In the genomic region with DNA sequence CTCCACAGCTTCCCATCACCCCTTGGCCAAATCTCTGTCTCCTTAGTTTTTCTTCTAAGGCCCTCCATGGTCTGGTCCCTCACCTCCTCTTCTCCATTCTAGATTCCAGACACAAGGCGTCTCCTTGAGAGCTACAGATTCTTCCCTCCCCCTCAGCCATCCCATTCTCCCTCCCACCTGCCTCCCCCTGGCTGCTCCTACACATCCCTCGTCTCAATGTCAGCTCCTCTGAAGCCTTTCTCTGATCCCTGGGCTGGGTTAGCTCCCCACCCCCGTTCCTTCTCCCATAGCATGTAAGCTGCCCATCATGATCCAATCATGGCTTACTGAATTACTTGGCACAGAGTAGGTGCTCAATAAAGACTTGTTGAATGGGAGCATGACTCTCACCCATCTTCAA, we compare ENCODE assay signal across 18 cellular contexts.
DNase-seq lines count a peak whose midpoint lies in the region; ATAC-seq and TF ChIP-seq lines count a peak whose summit lies in the region.
"Had no signal": no experiment of that assay in that cellular context is flagged by ENCODE, and none has a peak within 500 bp of the region (broad histone marks: within the 10 kb centered on the region; RNA-seq: fewer than 3 reads in every experiment).

No MANE protein-coding gene starts in this region.

- no peaks in the 10 kb centered on the region for H3K9me3 Mint-ChIP-seq in CD4-positive, alpha-beta T cell
- H3K9me3 Mint-ChIP-seq in naive thymus-derived CD4-positive, alpha-beta T cell: peaks cover 0 to 2% (median 0%) of the 10 kb centered on the region in 11 donors
- H3K9me3 Mint-ChIP-seq in Calu3 (ENCODE audit: low read depth, unreplicated experiment): peaks cover 2% of the 10 kb centered on the region
- H3K9me3 Mint-ChIP-seq: GM23338 had no signal

- POLR2A ChIA-PET in CD4-positive, alpha-beta T cell (lab: Charles Lee): interaction anchor here (1.9 kb wide), 1 partner anchor 24 kb away, joined by 4 read pairs; no protein-coding TSS in a partner anchor
- POLR2A ChIA-PET in naive thymus-derived CD4-positive, alpha-beta T cell (lab: Charles Lee): interaction anchor here (1.2 kb wide), 1 partner anchor 11 kb away, joined by 3 read pairs; no protein-coding TSS in a partner anchor

- no peak for TF ChIP-seq EP300 in stomach (IDR thresholded peaks at IDR 0.05)

- intact Hi-C loops in CD4-positive, alpha-beta T cell (cut with DNase I, micrococcal nuclease): no loop called here
- intact Hi-C loops in naive thymus-derived CD4-positive, alpha-beta T cell (cut with micrococcal nuclease): loop anchor here in 1 of 2 donors (10.0 kb wide), 2 partner anchors 138 to 208 kb away; partner anchors contain the start of gene OTULIN
- intact Hi-C loops in Calu3 (cut with micrococcal nuclease; ENCODE audit: unreplicated experiment) (no loop called here), stomach (cut with DNase I; ENCODE audit: low total_unique reads) (no loop called here)

- no peak for DNase-seq in CD4-positive, alpha-beta T cell
- DNase-seq in T-helper 17 cell: no peak
- no peak for DNase-seq in naive thymus-derived CD4-positive, alpha-beta T cell
- DNase-seq in Calu3: no peak
- no peak for DNase-seq in activated CD8-positive, alpha-beta memory T cell treated with anti-CD3 and anti-CD28 coated beads, Interleukin-2, amount 50 U/mL, for 4 hours
- DNase-seq in stomach: no peak
- DNase-seq: ACHN, AML-193, Caco-2, DMS153, DMS79, GDM1, HCEC 1CT, IMR-90 had no signal

- peaks cover 9 to 31% (median 17%) of the 10 kb centered on the region in 10 experiments; a peak in 19 of 20 replicates for H3K4me1 ChIP-seq in BLaER1 treated with 17β-estradiol and CSF1 and Interleukin-3, amounts not matched to agents 10 nM and 100 nM
- peaks cover 6 to 15% of the 10 kb centered on the region in 2 donors for H3K4me1 ChIP-seq in naive thymus-derived CD4-positive, alpha-beta T cell (ENCODE audit: control insufficient read depth in 2 of 2, insufficient read depth in 2 of 2, low read length in 2 of 2)
- H3K4me1 ChIP-seq in stomach: no peaks in the 10 kb centered on the region
- H3K4me1 ChIP-seq: Caco-2 had no signal

- no peaks in the 10 kb centered on the region for H3K27me3 ChIP-seq in BLaER1 treated with 17β-estradiol and CSF1 and Interleukin-3, amounts not matched to agents 10 nM and 100 nM
- H3K27me3 ChIP-seq in CD4-positive, alpha-beta T cell (ENCODE audit: control insufficient read depth, insufficient read depth, low read length): no peaks in the 10 kb centered on the region
- H3K27me3 ChIP-seq in naive thymus-derived CD4-positive, alpha-beta T cell (ENCODE audit: control insufficient read depth in 2 of 2, insufficient read depth in 2 of 2, low read length in 2 of 2): no peaks in the 10 kb centered on the region
- no peaks in the 10 kb centered on the region for H3K27me3 ChIP-seq in stomach
- H3K27me3 ChIP-seq: BLaER1 had no signal

- H3K4me1 Mint-ChIP-seq in CD4-positive, alpha-beta T cell (ENCODE audit: low read depth): peaks cover 72% of the 10 kb centered on the region
- peaks cover 39% of the 10 kb centered on the region for H3K4me1 Mint-ChIP-seq in T-helper 17 cell
- H3K4me1 Mint-ChIP-seq in naive thymus-derived CD4-positive, alpha-beta T cell: peaks cover 25 to 85% (median 75%) of the 10 kb centered on the region in 7 donors
- peaks cover 16% of the 10 kb centered on the region for H3K4me1 Mint-ChIP-seq in Calu3 (ENCODE audit: low read depth, unreplicated experiment)
- H3K4me1 Mint-ChIP-seq: GM23338 had no signal

- no peak overlapping the region for H3K9ac ChIP-seq in BLaER1 treated with 17β-estradiol and CSF1 and Interleukin-3, amounts not matched to agents 10 nM and 100 nM
- H3K9ac ChIP-seq: BLaER1 had no signal

- TF ChIP-seq CTCF in CD4-positive, alpha-beta T cell (IDR thresholded peaks at IDR 0.05): no peak
- no peak for TF ChIP-seq CTCF in Calu3 (IDR thresholded peaks at IDR 0.05; ENCODE audit: unreplicated experiment)
- no peak for TF ChIP-seq CTCF in stomach (IDR thresholded peaks at IDR 0.05)

- H4K20me1 ChIP-seq in BLaER1 treated with 17β-estradiol and CSF1 and Interleukin-3, amounts not matched to agents 10 nM and 100 nM: peaks cover 0 to 20% (median 0%) of the 10 kb centered on the region in 11 experiments; a peak in 4 of 22 replicates

- peaks cover 0 to 9% (median 0%) of the 10 kb centered on the region in 11 experiments; a peak in 4 of 22 replicates for H3K9me3 ChIP-seq in BLaER1 treated with 17β-estradiol and CSF1 and Interleukin-3, amounts not matched to agents 10 nM and 100 nM (replicated peaks in 1 of 11)
- no peaks in the 10 kb centered on the region for H3K9me3 ChIP-seq in CD4-positive, alpha-beta T cell (ENCODE audit: control insufficient read depth, low read length)
- H3K9me3 ChIP-seq in T-helper 17 cell (ENCODE audit: control insufficient read depth, low read length, poor library complexity, severe bottlenecking) (no peaks in the 10 kb centered on the region), stomach (no peaks in the 10 kb centered on the region)
- H3K9me3 ChIP-seq in naive thymus-derived CD4-positive, alpha-beta T cell (ENCODE audit: control insufficient read depth in 2 of 3, low read length in 3 of 3): no peaks in the 10 kb centered on the region
- H3K9me3 ChIP-seq: BLaER1, Caco-2 had no signal

- no peak overlapping the region for H3K4me3 ChIP-seq in BLaER1 treated with 17β-estradiol and CSF1 and Interleukin-3, amounts not matched to agents 10 nM and 100 nM
- H3K4me3 ChIP-seq in naive thymus-derived CD4-positive, alpha-beta T cell (ENCODE audit: low read length): no peak overlapping the region
- H3K4me3 ChIP-seq in stomach: no peak overlapping the region
- H3K4me3 ChIP-seq: BLaER1, GM23338, K562 had no signal

- TF ChIP-seq POLR2A in stomach (IDR thresholded peaks at IDR 0.05): no peak

- WGBS in stomach, 5 donors: 79 to 97% (median 82%) methylated on average over 3 of the region's 3 CpGs

- ATAC-seq in CD4-positive, alpha-beta T cell (ENCODE audit: poor library complexity): no peak
- no peak for ATAC-seq in T-helper 17 cell
- no peak for ATAC-seq in naive thymus-derived CD4-positive, alpha-beta T cell
- ATAC-seq: GM23338, K562 had no signal

- CTCF ChIA-PET in CD4-positive, alpha-beta T cell (lab: Charles Lee): interaction anchor here (1.2 kb wide), 1 partner anchor 75 kb away, joined by 4 read pairs; no protein-coding TSS in a partner anchor
- CTCF ChIA-PET in naive thymus-derived CD4-positive, alpha-beta T cell (lab: Charles Lee): no interaction called here
- CTCF ChIA-PET in Calu3 (lab: Charles Lee): no interaction called here

- H3K27ac ChIP-seq in BLaER1 treated with 17β-estradiol and CSF1 and Interleukin-3, amounts not matched to agents 10 nM and 100 nM: no peak overlapping the region; a peak in 1 of 22 replicates
- H3K27ac ChIP-seq in CD4-positive, alpha-beta T cell (ENCODE audit: low read depth, low read length): no peak overlapping the region
- H3K27ac ChIP-seq in naive thymus-derived CD4-positive, alpha-beta T cell (ENCODE audit: low read depth, low read length): no peak overlapping the region
- H3K27ac ChIP-seq in stomach: no peak overlapping the region
- H3K27ac ChIP-seq: BLaER1 had no signal

- no peak overlapping the region for H3K4me3 Mint-ChIP-seq in CD4-positive, alpha-beta T cell
- H3K4me3 Mint-ChIP-seq in T-helper 17 cell: no peak overlapping the region
- peak overlapping the region in 7 of 10 donors; percentile 1 to 47 (median 20) for H3K4me3 Mint-ChIP-seq in naive thymus-derived CD4-positive, alpha-beta T cell
- H3K4me3 Mint-ChIP-seq in Calu3 (ENCODE audit: low read depth, unreplicated experiment): no peak overlapping the region
- H3K4me3 Mint-ChIP-seq: GM23338 had no signal

- BruUV-seq in Calu3 (replicated peaks; lab: Mats Ljungman, UMichigan): no TSS peak

- peak overlapping the region in 8 of 11 experiments; percentile 14 to 43 (median 18); a peak in 7 of 22 replicates for H3K4me2 ChIP-seq in BLaER1 treated with 17β-estradiol and CSF1 and Interleukin-3, amounts not matched to agents 10 nM and 100 nM
- H3K4me2 ChIP-seq: BLaER1, GM23338 had no signal

- peaks cover 56% of the 10 kb centered on the region for H3K36me3 Mint-ChIP-seq in CD4-positive, alpha-beta T cell (ENCODE audit: low read depth)
- H3K36me3 Mint-ChIP-seq in T-helper 17 cell (ENCODE audit: low read depth) (peaks cover 3% of the 10 kb centered on the region), Calu3 (ENCODE audit: insufficient read depth, unreplicated experiment) (no peaks in the 10 kb centered on the region)
- peaks cover 11 to 54% (median 36%) of the 10 kb centered on the region in 5 donors for H3K36me3 Mint-ChIP-seq in naive thymus-derived CD4-positive, alpha-beta T cell

- H3K27me3 Mint-ChIP-seq in CD4-positive, alpha-beta T cell: no peaks in the 10 kb centered on the region
- H3K27me3 Mint-ChIP-seq in T-helper 17 cell (no peaks in the 10 kb centered on the region), Calu3 (ENCODE audit: unreplicated experiment) (no peaks in the 10 kb centered on the region)
- H3K27me3 Mint-ChIP-seq in naive thymus-derived CD4-positive, alpha-beta T cell: no peaks in the 10 kb centered on the region

- H3K27ac Mint-ChIP-seq in CD4-positive, alpha-beta T cell: peak overlapping the region; percentile 2
- peak overlapping the region; percentile 2 for H3K27ac Mint-ChIP-seq in T-helper 17 cell
- H3K27ac Mint-ChIP-seq in naive thymus-derived CD4-positive, alpha-beta T cell: peak overlapping the region in 5 of 9 donors; percentile 3 to 38 (median 26)
- no peak overlapping the region for H3K27ac Mint-ChIP-seq in Calu3 (ENCODE audit: unreplicated experiment)
- H3K27ac Mint-ChIP-seq: GM23338 had no signal

- H3K36me3 ChIP-seq in BLaER1 treated with 17β-estradiol and CSF1 and Interleukin-3, amounts not matched to agents 10 nM and 100 nM: peaks cover 8 to 71% (median 47%) of the 10 kb centered on the region in 11 experiments; a peak in 18 of 22 replicates
- H3K36me3 ChIP-seq in naive thymus-derived CD4-positive, alpha-beta T cell (ENCODE audit: control insufficient read depth in 2 of 3, insufficient read depth in 3 of 3, low read length in 3 of 3): peaks cover 0 to 9% (median 0%) of the 10 kb centered on the region in 3 experiments
- H3K36me3 ChIP-seq in stomach: no peaks in the 10 kb centered on the region

Comparison
In these comparisons a context has a peak if more than half of its experiments do, and no peak if none do; other contexts are left out.
1. H3K4me3 Mint-ChIP-seq: peak in naive thymus-derived CD4-positive, alpha-beta T cell (7 of 10); none in CD4-positive, alpha-beta T cell (single experiment), T-helper 17 cell (single experiment) and Calu3 (single experiment).